Comparison of ENCODE assay signal across 1 cellular context in the genomic region with DNA sequence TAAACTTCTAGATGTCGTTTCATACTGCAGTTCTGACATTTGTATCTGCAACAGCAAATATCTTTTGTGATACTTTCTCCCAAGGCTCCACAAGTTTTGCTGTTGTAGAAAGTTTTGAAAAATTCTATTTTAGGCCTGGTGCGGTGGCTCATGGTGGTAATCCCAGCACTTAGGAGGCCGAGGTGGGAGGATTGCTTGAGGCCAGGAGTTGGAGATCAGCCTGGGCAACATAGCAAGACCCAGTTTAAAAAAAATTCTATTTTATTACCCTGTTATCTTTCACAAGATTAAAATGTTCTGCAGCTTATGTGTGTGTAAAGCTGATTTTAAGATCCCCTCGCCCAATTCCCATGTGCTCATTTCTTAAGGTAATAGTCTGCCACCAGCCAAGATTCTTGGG.
TF ChIP-seq lines count a peak whose summit lies in the region.

No MANE protein-coding gene starts in this region.

TF ChIP-seq in GM23338, 12 proteins besides CTCF, POLR2A, EP300 and RAD21 (continued from another document):
- TF ChIP-seq ZNF462 (CRISPR knock-in tag; IDR thresholded peaks at IDR 0.05), result no peak
